23 cellular contexts compared by ENCODE assay signal in genomic region chr20:37533154-37533715, GRCh38. TPM values are rescaled to one million over a fixed set of nuclear protein-coding genes. Genes with fewer than 3 reads are reported as not detected.
A peak's percentile ranks its signal among the peaks of the same experiment; 100 is the strongest.
DNase-seq lines count a peak whose midpoint lies in the region; TF ChIP-seq lines count a peak whose summit lies in the region.
"Had no signal": no experiment of that assay in that cellular context is flagged by ENCODE, and none has a peak within 500 bp of the region (broad histone marks: within the 10 kb centered on the region; RNA-seq: fewer than 3 reads in every experiment).

No MANE protein-coding gene starts in this region.

- H3K27ac ChIP-seq in H9 (ENCODE audit: insufficient read length, low read depth, low read length) = no peak overlapping the region
- no peak overlapping the region for H3K27ac ChIP-seq in coronary artery
- no peak overlapping the region for H3K27ac ChIP-seq in A673 (ENCODE audit: low read depth, low read length, poor library complexity, severe bottlenecking)

- intact Hi-C loops in A673 (cut with micrococcal nuclease; ENCODE audit: unreplicated experiment) = no loop called here

- H3K27ac Mint-ChIP-seq in H9 (no peak overlapping the region), neural crest cell (ENCODE audit: unreplicated experiment) (no peak overlapping the region)
- H3K27ac Mint-ChIP-seq: CD4-positive, alpha-beta T cell; HFFc6 had no signal

- H4K91ac ChIP-seq in H9 (ENCODE audit: insufficient read length, low read depth, low read length) = no peak overlapping the region

- no peak overlapping the region for H3T11ph ChIP-seq in H9 (ENCODE audit: low read length)

- no peaks in the 10 kb centered on the region; the same call in 1 of the 2 replicates for H3K79me2 ChIP-seq in H9 (ENCODE audit: insufficient read depth, low read length)

- H3K4me2 ChIP-seq in H9 (ENCODE audit: insufficient read depth, insufficient read length, low read length) = no peak overlapping the region

- H3K9me3 Mint-ChIP-seq in H9 (no peaks in the 10 kb centered on the region), neural crest cell (no peaks in the 10 kb centered on the region)
- H3K9me3 Mint-ChIP-seq: CD4-positive, alpha-beta T cell; HFFc6 had no signal

- H3K4ac ChIP-seq in H9 (ENCODE audit: low read depth, low read length) = no peak overlapping the region

- no peak overlapping the region for H2BK120ac ChIP-seq in H9 (ENCODE audit: low read depth, low read length, poor library complexity, severe bottlenecking)

- no peaks in the 10 kb centered on the region for H3K79me1 ChIP-seq in H9 (ENCODE audit: insufficient read depth, low read depth, low read length, poor library complexity, severe bottlenecking)

- H3K23ac ChIP-seq in H9 (ENCODE audit: insufficient read length, low read depth, low read length) = no peak overlapping the region

- DNase-seq in NCI-H748 (lab: John Stamatoyannopoulos, UW; ENCODE audit: unreplicated experiment) (peak; percentile 4), NCI-H748 treated with DMSO at 0.1 percent for 48 hours (lab: John Stamatoyannopoulos, UW) (no peak), H9 (peak; percentile 5), coronary artery (ENCODE audit: low spot score) (peak; percentile 33), neural crest cell (ENCODE audit: low read depth, low spot score) (no peak), NCI-H774 (lab: John Stamatoyannopoulos, UW) (no peak), A673 (ENCODE audit: low spot score) (no peak), HEK293T (ENCODE audit: extremely low spot score) (no peak)
- DNase-seq: 8988T; CD4-positive, alpha-beta T cell; H7; HFFc6; IMR-90; KG1; NCI-H1105; NCI-H1436 treated with DMSO at 0.1 percent for 48 hours; NCI-H187 treated with DMSO at 0.1 percent for 48 hours; NCI-H2171 treated with DMSO at 0.1 percent for 48 hours; NCI-H345; NCI-H524; RPMI8226; SHP77 had no signal

- no peak overlapping the region for H2BK5ac ChIP-seq in H9 (ENCODE audit: insufficient read length, low read length)

- H4K20me1 ChIP-seq in H9 (ENCODE audit: control insufficient read depth, insufficient read depth, insufficient read length) = no peaks in the 10 kb centered on the region

- H3K4me1 ChIP-seq in H9 (ENCODE audit: insufficient read depth, low read length) (peaks cover 4% of the 10 kb centered on the region), A673 (ENCODE audit: insufficient read depth, low read length, poor library complexity, severe bottlenecking) (peaks cover 7% of the 10 kb centered on the region)

- POLR2A ChIA-PET in A673 (lab: Charles Lee; ENCODE audit: low non-redundant PET) = no interaction called here
- POLR2A ChIA-PET in HEK293T (lab: Yijun Ruan, JAX) = no interaction called here

- H3K23me2 ChIP-seq in H9 (ENCODE audit: insufficient read length, low read depth, low read length, poor library complexity, severe bottlenecking) = no peaks in the 10 kb centered on the region

- H2AK5ac ChIP-seq in H9 (ENCODE audit: insufficient read length, low read length) = no peak overlapping the region

- no peak overlapping the region for H3K14ac ChIP-seq in H9 (ENCODE audit: insufficient read depth, low read length)

- H3K36me3 Mint-ChIP-seq in H9 (ENCODE audit: insufficient read depth in 1 of 3, low read depth in 3 of 3) = no peaks in the 10 kb centered on the region
- no peaks in the 10 kb centered on the region for H3K36me3 Mint-ChIP-seq in neural crest cell (ENCODE audit: low read depth)

- H3K9me3 ChIP-seq in H9 (ENCODE audit: control insufficient read depth, low read depth, low read length) (no peaks in the 10 kb centered on the region), A673 (ENCODE audit: low read depth, low read length, poor library complexity, severe bottlenecking) (no peaks in the 10 kb centered on the region)

- WGBS in H9 (ENCODE audit: extremely low coverage, insufficient read length, low lambda C conversion rate) = no CpG with 5 or more reads among the region's 2 CpGs

- H3K9ac ChIP-seq in H9 (ENCODE audit: extremely low read depth, insufficient read length, low read length) = no peak overlapping the region

- BruUV-seq in A673 (replicated peaks; lab: Mats Ljungman, UMichigan) = no TSS peak

- H3K4me1 Mint-ChIP-seq in H9 (peaks cover 30 to 32% of the 10 kb centered on the region in 2 experiments), neural crest cell (peaks cover 22% of the 10 kb centered on the region)

- no peak overlapping the region for H2BK20ac ChIP-seq in H9 (ENCODE audit: low read depth, low read length, poor library complexity, severe bottlenecking)

- no peak overlapping the region for H2BK12ac ChIP-seq in H9 (ENCODE audit: insufficient read length, low read depth, low read length)

- no peak overlapping the region for H3K56ac ChIP-seq in H9 (ENCODE audit: insufficient read length, low read depth, low read length)

- TF ChIP-seq CTCF in H9 (conservative IDR thresholded peaks at IDR 0.05) (no peak), coronary artery (IDR thresholded peaks at IDR 0.05) (no peak), neural crest cell (conservative IDR thresholded peaks at IDR 0.05) (no peak), A673 (conservative IDR thresholded peaks at IDR 0.05; ENCODE audit: low read depth, low read length) (no peak)

- H3K36me3 ChIP-seq in A673 (ENCODE audit: insufficient read depth, low read length, poor library complexity, severe bottlenecking) = no peaks in the 10 kb centered on the region

- no peak overlapping the region for H4K8ac ChIP-seq in H9 (replicated peaks; ENCODE audit: insufficient read length, low read depth, low read length)

- H2BK15ac ChIP-seq in H9 (ENCODE audit: low read depth, low read length) = no peak overlapping the region

- no peak overlapping the region for H4K5ac ChIP-seq in H9 (ENCODE audit: insufficient read length, low read depth, low read length)

- CTCF ChIA-PET in A673 (lab: Charles Lee) = interaction anchor here (0.5 to 0.9 kb wide), 3 partner anchors 178 to 338 kb away, joined by 3 to 8 read pairs (median 6); no protein-coding TSS in a partner anchor
- CTCF ChIA-PET in HEK293T (lab: Yijun Ruan, JAX) = interaction anchor here (0.6 to 1.1 kb wide), 2 partner anchors 162 to 345 kb away, joined by 3 to 5 read pairs; no protein-coding TSS in a partner anchor

- H3K27me3 Mint-ChIP-seq in H9 (ENCODE audit: low read depth) = no peaks in the 10 kb centered on the region; the same call in 1 of the 2 replicates
- H3K27me3 Mint-ChIP-seq in neural crest cell (ENCODE audit: low read depth) = peaks cover 7% of the 10 kb centered on the region

- H3K27me3 ChIP-seq in H9 (ENCODE audit: insufficient read depth, low read length) = no peaks in the 10 kb centered on the region
- H3K27me3 ChIP-seq in A673 (replicated peaks; ENCODE audit: insufficient read depth, low read depth, low read length, poor library complexity) = no peaks in the 10 kb centered on the region

- H3K4me3 ChIP-seq in coronary artery (no peak overlapping the region), A673 (ENCODE audit: low read depth, low read length, poor library complexity, severe bottlenecking) (no peak overlapping the region)

- no peak overlapping the region for H3K18ac ChIP-seq in H9 (ENCODE audit: insufficient read length, low read depth, low read length)

- H2AFZ ChIP-seq in H9 (ENCODE audit: low read length) = no peak overlapping the region

- H3K4me3 Mint-ChIP-seq in H9 (no peak overlapping the region), neural crest cell (peak overlapping the region; percentile 88)
- H3K4me3 Mint-ChIP-seq: HFFc6 had no signal

TF ChIP-seq in HEK293T, 16 proteins besides CTCF, POLR2A, EP300 and RAD21:
- TF ChIP-seq ELF4 (IDR thresholded peaks at IDR 0.05) (no peak), HDGF (IDR thresholded peaks at IDR 0.05; ENCODE audit: borderline replicate concordance) (no peak), FOXM1 (IDR thresholded peaks at IDR 0.05; ENCODE audit: borderline replicate concordance) (no peak), LEF1 (IDR thresholded peaks at IDR 0.05; ENCODE audit: borderline replicate concordance) (no peak), L3MBTL2 (conservative IDR thresholded peaks at IDR 0.05) (no peak), TARDBP (IDR thresholded peaks at IDR 0.05) (no peak), ARNT (IDR thresholded peaks at IDR 0.05) (no peak), SUZ12 (IDR thresholded peaks at IDR 0.05) (no peak), PKNOX1 (IDR thresholded peaks at IDR 0.05) (no peak), FOXA1 (IDR thresholded peaks at IDR 0.05) (no peak), BHLHE40 (IDR thresholded peaks at IDR 0.05; ENCODE audit: borderline replicate concordance) (no peak), SP1 (IDR thresholded peaks at IDR 0.05) (no peak), ZNF384 (IDR thresholded peaks at IDR 0.05) (no peak), FOXK2 (IDR thresholded peaks at IDR 0.05) (no peak), NFRKB (IDR thresholded peaks at IDR 0.05) (no peak), CTBP1 (IDR thresholded peaks at IDR 0.05; ENCODE audit: borderline replicate concordance) (no peak)

RNA-seq across cellular contexts. Expression of gene BLCAP, which starts 5.6 kb away (rescaled TPM):
- total RNA-seq in H9 (2021) (47.7 and 54.3 TPM in 2 replicates), neural crest cell (43.2 and 44.2 TPM in 2 replicates), A673 (2021) (33.0 and 39.9 TPM in 2 replicates)

RNA-seq across cellular contexts. Expression of gene NNAT, which starts 12.2 kb away (rescaled TPM):
- 42.5 and 43.1 TPM in 2 replicates for total RNA-seq in H9 (2021)
- 113 and 119 TPM in 2 replicates for total RNA-seq in neural crest cell
- not detected in 2 replicates for total RNA-seq in A673 (2021)
- total RNA-seq: CD4-positive, alpha-beta T cell; HFFc6; SK-MEL-5 had no signal

Comparison
In these comparisons a context has a peak if more than half of its experiments do, and no peak if none do; other contexts are left out.
1. DNase-seq: peak in NCI-H748 (single experiment), H9 (single experiment) and coronary artery (single experiment); none in NCI-H748 treated with DMSO at 0.1 percent for 48 hours (single experiment), neural crest cell (single experiment), NCI-H774 (single experiment), A673 (single experiment) and HEK293T (single experiment).
2. RNA of gene NNAT, which starts 12.2 kb away (total RNA-seq): 113 to 119 TPM in neural crest cell and 42.5 to 43.1 TPM in H9; not detected in A673; every median in the first group is over 10 times any median in the second.